ENCODE assay signal across 18 cellular contexts in genomic region chr15:31262143-31262530, GRCh38.
DNase-seq lines count a peak whose midpoint lies in the region; ATAC-seq and TF ChIP-seq lines count a peak whose summit lies in the region.
"Had no signal": no experiment of that assay in that cellular context is flagged by ENCODE, and none has a peak within 500 bp of the region (broad histone marks: within the 10 kb centered on the region; RNA-seq: fewer than 3 reads in every experiment).

No MANE protein-coding gene starts in this region.

- ATAC-seq in naive thymus-derived CD8-positive, alpha-beta T cell: no peak
- ATAC-seq in stimulated activated naive CD8-positive, alpha-beta T cell treated with anti-CD3 and anti-CD28 coated beads, Interleukin-15, Interleukin-2, amounts not matched to agents 100 U/mL and 50 U/mL, for 24 hours: no peak
- ATAC-seq in GM21381 (IDR thresholded peaks at IDR 0.05; ENCODE audit: unreplicated experiment): no peak
- no peak for ATAC-seq in HG03520 (IDR thresholded peaks at IDR 0.05; ENCODE audit: unreplicated experiment)
- ATAC-seq: body of pancreas, foreskin keratinocyte had no signal

- peak overlapping the region in 9 of 10 donors; percentile 15 to 97 (median 60) for H3K27ac Mint-ChIP-seq in naive thymus-derived CD8-positive, alpha-beta T cell

- DNase-seq in cardiac septum (ENCODE audit: low spot score) (peak; percentile 35), left ventricle myocardium inferior (no peak), WERI-Rb-1 (no peak), hepatocyte (ENCODE audit: low spot score) (no peak)
- no peak for DNase-seq in naive thymus-derived CD8-positive, alpha-beta T cell
- no peak for DNase-seq in stimulated activated naive CD8-positive, alpha-beta T cell treated with anti-CD3 and anti-CD28 coated beads, Interleukin-15, Interleukin-2, amounts not matched to agents 100 U/mL and 50 U/mL, for 24 hours
- DNase-seq: activated CD4-positive, CD25-positive, alpha-beta regulatory T cell; BE2C; foreskin keratinocyte; Kasumi-1; NCI-H1436 treated with DMSO at 0.1 percent for 48 hours; NCI-H510A; occipital lobe; small intestine had no signal

- H3K4me3 ChIP-seq in left ventricle myocardium inferior: no peak overlapping the region
- H3K4me3 ChIP-seq in WERI-Rb-1 (ENCODE audit: low read depth, low read length): no peak overlapping the region
- H3K4me3 ChIP-seq in hepatocyte: no peak overlapping the region
- H3K4me3 ChIP-seq: body of pancreas had no signal

- no peak overlapping the region for H3K4me2 ChIP-seq in hepatocyte

- H4K20me1 ChIP-seq in hepatocyte (ENCODE audit: insufficient read depth, poor library complexity, severe bottlenecking): no peaks in the 10 kb centered on the region

- peaks cover 53 to 85% (median 80%) of the 10 kb centered on the region in 4 donors for H3K4me1 Mint-ChIP-seq in naive thymus-derived CD8-positive, alpha-beta T cell

- H3K4me1 ChIP-seq in left ventricle myocardium inferior (peaks cover 25% of the 10 kb centered on the region), hepatocyte (ENCODE audit: insufficient read depth) (peaks cover 13% of the 10 kb centered on the region)
- H3K4me1 ChIP-seq: foreskin keratinocyte had no signal

- no peaks in the 10 kb centered on the region for H3K9me2 ChIP-seq in hepatocyte (replicated peaks; ENCODE audit: insufficient read depth)

- H3K9me3 ChIP-seq in left ventricle myocardium inferior (replicated peaks) (no peaks in the 10 kb centered on the region), WERI-Rb-1 (ENCODE audit: severe bottlenecking) (no peaks in the 10 kb centered on the region), hepatocyte (ENCODE audit: low read depth) (no peaks in the 10 kb centered on the region)
- H3K9me3 ChIP-seq: BE2C, body of pancreas had no signal

- no peaks in the 10 kb centered on the region for H3K27me3 ChIP-seq in left ventricle myocardium inferior (ENCODE audit: low read depth)
- H3K27me3 ChIP-seq in WERI-Rb-1 (ENCODE audit: insufficient read depth, low read depth, severe bottlenecking): no peaks in the 10 kb centered on the region
- H3K27me3 ChIP-seq in hepatocyte: no peaks in the 10 kb centered on the region
- H3K27me3 ChIP-seq: BE2C, body of pancreas, foreskin keratinocyte had no signal

- no peaks in the 10 kb centered on the region for H3K79me2 ChIP-seq in hepatocyte

- peak overlapping the region in 4 of 10 donors; percentile 12 to 30 (median 25) for H3K4me3 Mint-ChIP-seq in naive thymus-derived CD8-positive, alpha-beta T cell

- intact Hi-C loops in cardiac septum (cut with DNase I) (loop anchor here (5.0 kb wide), 1 partner anchor 35 kb away; no protein-coding TSS in a partner anchor), left ventricle myocardium inferior (cut with micrococcal nuclease) (no loop called here)

- H3K27ac ChIP-seq in left ventricle myocardium inferior (replicated peaks) (no peak overlapping the region), WERI-Rb-1 (peak overlapping the region; percentile 89), hepatocyte (no peak overlapping the region)
- H3K27ac ChIP-seq: foreskin keratinocyte had no signal

- TF ChIP-seq CTCF in left ventricle myocardium inferior (IDR thresholded peaks at IDR 0.05; ENCODE audit: borderline replicate concordance) (no peak), WERI-Rb-1 (IDR thresholded peaks at IDR 0.05; ENCODE audit: low read depth, low read length) (no peak), hepatocyte (IDR thresholded peaks at IDR 0.05; ENCODE audit: poor library complexity) (no peak)

- H2AFZ ChIP-seq in hepatocyte: no peak overlapping the region

- no peaks in the 10 kb centered on the region for H3K36me3 ChIP-seq in left ventricle myocardium inferior
- no peaks in the 10 kb centered on the region for H3K36me3 ChIP-seq in WERI-Rb-1
- H3K36me3 ChIP-seq in hepatocyte (replicated peaks; ENCODE audit: insufficient read depth, low read depth): no peaks in the 10 kb centered on the region
- H3K36me3 ChIP-seq: BE2C had no signal

- H3K9me3 Mint-ChIP-seq in naive thymus-derived CD8-positive, alpha-beta T cell: no peaks in the 10 kb centered on the region

- POLR2A ChIA-PET in naive thymus-derived CD8-positive, alpha-beta T cell (lab: Charles Lee): interaction anchor here (0.6 to 12.4 kb wide), 14 partner anchors 8 to 222 kb away, joined by 3 to 208 read pairs (median 6); partner anchors contain the start of gene KLF13

- 82% methylated on average over 4 of the region's 4 CpGs for WGBS in hepatocyte (ENCODE audit: low lambda C conversion rate, missing lambda C conversion rate)

- no peaks in the 10 kb centered on the region for H3K36me3 Mint-ChIP-seq in naive thymus-derived CD8-positive, alpha-beta T cell

- no peaks in the 10 kb centered on the region for H3K27me3 Mint-ChIP-seq in naive thymus-derived CD8-positive, alpha-beta T cell
- H3K27me3 Mint-ChIP-seq: memory B cell had no signal
